ENCODE assay signal across 8 cellular contexts in the genomic region with DNA sequence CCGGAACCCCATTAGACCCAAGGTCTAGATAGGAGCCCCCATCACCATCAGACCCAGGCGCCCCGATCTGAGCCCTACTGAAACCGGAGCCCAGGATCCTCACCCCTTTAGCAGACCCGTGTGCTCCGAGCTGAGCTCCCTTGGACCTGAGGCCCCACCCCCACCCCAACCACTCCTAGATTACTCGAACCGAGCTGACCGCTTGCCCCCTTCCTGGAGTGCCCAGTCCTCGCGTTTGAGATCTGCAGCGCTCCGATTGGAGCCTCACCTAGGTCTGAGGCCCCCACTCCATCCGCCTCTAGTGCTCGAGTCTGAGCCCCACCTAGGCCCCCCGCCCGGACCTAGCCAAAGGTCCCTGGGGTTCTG. TPM values are rescaled to one million over a fixed set of nuclear protein-coding genes. Genes with fewer than 3 reads are reported as not detected.
DNase-seq lines count a peak whose midpoint lies in the region; ATAC-seq, FAIRE-seq and TF ChIP-seq lines count a peak whose summit lies in the region.
"Not testable (repeated sequence)": the region's sequence is repeated elsewhere in the genome, so short reads cannot be mapped to it uniquely, and the experiment has no call there.
"Had no signal": no experiment of that assay in that cellular context is flagged by ENCODE, and none has a peak within 500 bp of the region (broad histone marks: within the 10 kb centered on the region; RNA-seq: fewer than 3 reads in every experiment).

No MANE protein-coding gene starts in this region.

- not testable (repeated sequence) for H3K4me3 Mint-ChIP-seq in activated T-cell treated with anti-CD3 and anti-CD28 coated beads, Interleukin-2, amount 50 U/mL, for 72 hours

- H3K56ac ChIP-seq in IMR-90 (ENCODE audit: extremely low read depth, insufficient read depth, low read length), result not testable (repeated sequence)

- not testable (repeated sequence) for TF ChIP-seq POLR2A in A549 (IDR thresholded peaks at IDR 0.05; ENCODE audit: low read length); IMR-90 (IDR thresholded peaks at IDR 0.05; ENCODE audit: low read depth, low read length); HepG2 (IDR thresholded peaks at IDR 0.05; ENCODE audit: insufficient read depth in 1 of 2, low read depth in 2 of 2, low read length in 2 of 2)

- H4K5ac ChIP-seq in IMR-90 (ENCODE audit: low read depth, low read length), result not testable (repeated sequence)

- H3K4me1 Mint-ChIP-seq in activated T-cell treated with anti-CD3 and anti-CD28 coated beads, Interleukin-2, amount 50 U/mL, for 72 hours (ENCODE audit: low read depth), result not testable (repeated sequence)

- DNase-seq in A549 (ENCODE audit: low read depth in 1 of 2, low spot score in 1 of 2); IMR-90; activated T-cell treated with anti-CD3 and anti-CD28 coated beads, Interleukin-2, amount 50 U/mL, for 72 hours; foreskin keratinocyte; HepG2 (ENCODE audit: low spot score); sciatic nerve (ENCODE audit: low spot score): not testable (repeated sequence)

- not testable (repeated sequence) for TF ChIP-seq RAD21 in A549 (conservative IDR thresholded peaks at IDR 0.05 in 1 of 2, IDR thresholded peaks at IDR 0.05 in 1 of 2); IMR-90 (IDR thresholded peaks at IDR 0.05; ENCODE audit: low read length); HepG2 (CRISPR knock-in tag; IDR thresholded peaks at IDR 0.05)

- H3K79me1 ChIP-seq in IMR-90 (ENCODE audit: low read depth in 1 of 2, low read length in 2 of 2), result not testable (repeated sequence)

- WGBS in A549 (ENCODE audit: missing lambda C conversion rate), result no CpG with 5 or more reads among the region's 17 CpGs
- WGBS in IMR-90 (ENCODE audit: extremely low coverage in 2 of 2, insufficient read length in 1 of 2), 2 experiments, result no CpG with 5 or more reads among the region's 17 CpGs
- WGBS in HepG2 (ENCODE audit: low lambda C conversion rate), result no CpG with 5 or more reads among the region's 17 CpGs

- not testable (repeated sequence) for H3K79me2 ChIP-seq in HepG2 (ENCODE audit: insufficient read depth, low read length)

- not testable (repeated sequence) for H2AK9ac ChIP-seq in IMR-90 (replicated peaks; ENCODE audit: low read depth, low read length, poor library complexity)

- ATAC-seq in A549 (peak; percentile 44 to 69; a peak in 5 of 6 replicates), IMR-90 (ENCODE audit: low read depth) (peak; percentile 61), SK-N-SH treated with all-trans-retinoic acid at 6 μM for 48 hours (peak; percentile 62), foreskin keratinocyte (peak; percentile 35), sciatic nerve (peak; percentile 49)
- ATAC-seq in activated T-cell treated with anti-CD3 and anti-CD28 coated beads, Interleukin-2, amount 50 U/mL, for 72 hours (replicated peaks in 1 of 2), result peak; percentile 22 to 32
- not testable (repeated sequence) for ATAC-seq in HepG2

- H3K27ac ChIP-seq in A549; IMR-90 (ENCODE audit: insufficient read depth, low read length); foreskin keratinocyte; HepG2 (ENCODE audit: extremely low read length, insufficient read depth, low read length): not testable (repeated sequence)

- H2AK5ac ChIP-seq in IMR-90 (ENCODE audit: low read depth, low read length), result not testable (repeated sequence)

- not testable (repeated sequence) for H3K36me3 ChIP-seq in IMR-90 (ENCODE audit: control insufficient read depth, insufficient read depth, low read length); HepG2 (replicated peaks in 1 of 2; ENCODE audit: control insufficient read depth in 1 of 2, insufficient read depth in 2 of 2, low read length in 2 of 2)

- not testable (repeated sequence) for H4K91ac ChIP-seq in IMR-90 (ENCODE audit: insufficient read depth, low read depth, low read length)

- H2BK5ac ChIP-seq in IMR-90 (ENCODE audit: low read depth, low read length, poor library complexity, severe bottlenecking), result not testable (repeated sequence)

- not testable (repeated sequence) for H2BK15ac ChIP-seq in IMR-90 (ENCODE audit: low read depth, low read length)

- dilution Hi-C loops in IMR-90 (cut with HindIII; ENCODE audit: low sequenced_read_pairs, unreplicated experiment), result not testable (repeated sequence)

- not testable (repeated sequence) for H3K27me3 ChIP-seq in IMR-90 (ENCODE audit: control insufficient read depth, insufficient read depth, low read length); foreskin keratinocyte; HepG2 (ENCODE audit: control insufficient read depth in 1 of 2, insufficient read depth in 2 of 2, low read length in 2 of 2)

- CTCF ChIA-PET in A549 (lab: Yijun Ruan, JAX); IMR-90 (lab: Yijun Ruan, JAX); HepG2 (lab: Yijun Ruan, JAX; ENCODE audit: low intra/inter-chr PET ratio, low total read pairs): not testable (repeated sequence)

- H3K4me3 ChIP-seq in A549; IMR-90 (ENCODE audit: insufficient read depth, low read depth, low read length); HepG2 (replicated peaks in 1 of 3; ENCODE audit: insufficient read depth in 1 of 3, low read depth in 2 of 3, low read length in 3 of 3): not testable (repeated sequence)

- intact Hi-C loops in IMR-90 (cut with micrococcal nuclease); HepG2 (cut with micrococcal nuclease; ENCODE audit: unreplicated experiment); sciatic nerve (cut with DNase I): not testable (repeated sequence)

- BruUV-seq in IMR-90 (replicated peaks; lab: Mats Ljungman, UMichigan); HepG2 (replicated peaks; lab: Mats Ljungman, UMichigan): not testable (repeated sequence)

- not testable (repeated sequence) for H3K4me1 ChIP-seq in A549; IMR-90 (ENCODE audit: control insufficient read depth, insufficient read depth, low read length); foreskin keratinocyte; HepG2 (ENCODE audit: insufficient read depth, low read length)

- H2BK20ac ChIP-seq in IMR-90 (ENCODE audit: low read depth, low read length), result not testable (repeated sequence)

- H3K9me3 ChIP-seq in A549; IMR-90 (ENCODE audit: control insufficient read depth, insufficient read depth, low read length); HepG2 (ENCODE audit: low read length): not testable (repeated sequence)

- H2BK120ac ChIP-seq in IMR-90 (ENCODE audit: low read depth, low read length), result not testable (repeated sequence)

- H4K20me1 ChIP-seq in IMR-90 (ENCODE audit: insufficient read depth, low read length); HepG2 (ENCODE audit: insufficient read depth, low read length): not testable (repeated sequence)

- H3K18ac ChIP-seq in IMR-90 (ENCODE audit: low read depth, low read length), result not testable (repeated sequence)

- not testable (repeated sequence) for FAIRE-seq in A549 (lab: Jason Lieb, UNC)
- peak; percentile 62 for FAIRE-seq in HepG2 (lab: Jason Lieb, UNC)

- not testable (repeated sequence) for H4K8ac ChIP-seq in IMR-90 (ENCODE audit: low read depth in 2 of 2, low read length in 2 of 2)

- POLR2A ChIA-PET in A549 (lab: Yijun Ruan, JAX); IMR-90 (lab: Charles Lee; ENCODE audit: unreplicated experiment); HepG2 (lab: Yijun Ruan, JAX): not testable (repeated sequence)

- not testable (repeated sequence) for H3K14ac ChIP-seq in IMR-90 (replicated peaks; ENCODE audit: low read depth, low read length)

- H3K9me3 Mint-ChIP-seq in activated T-cell treated with anti-CD3 and anti-CD28 coated beads, Interleukin-2, amount 50 U/mL, for 72 hours, result not testable (repeated sequence)

- not testable (repeated sequence) for H3K9me1 ChIP-seq in IMR-90 (ENCODE audit: insufficient read depth, low read length)

- TF ChIP-seq EP300 in A549 (IDR thresholded peaks at IDR 0.05); HepG2 (IDR thresholded peaks at IDR 0.05; ENCODE audit: low read depth in 2 of 2, low read length in 2 of 2); HepG2 (CRISPR knock-in tag; IDR thresholded peaks at IDR 0.05; ENCODE audit: borderline replicate concordance): not testable (repeated sequence)

- H3K36me3 Mint-ChIP-seq in activated T-cell treated with anti-CD3 and anti-CD28 coated beads, Interleukin-2, amount 50 U/mL, for 72 hours (ENCODE audit: insufficient read depth in 2 of 2), result not testable (repeated sequence)

- H3K27me3 Mint-ChIP-seq in activated T-cell treated with anti-CD3 and anti-CD28 coated beads, Interleukin-2, amount 50 U/mL, for 72 hours (ENCODE audit: low read depth), result not testable (repeated sequence)

- not testable (repeated sequence) for H2AFZ ChIP-seq in IMR-90 (replicated peaks; ENCODE audit: low read length, poor library complexity); HepG2 (ENCODE audit: low read length)

- not testable (repeated sequence) for H3K27ac Mint-ChIP-seq in activated T-cell treated with anti-CD3 and anti-CD28 coated beads, Interleukin-2, amount 50 U/mL, for 72 hours

- not testable (repeated sequence) for H3K23ac ChIP-seq in IMR-90 (ENCODE audit: low read depth, low read length)

- in situ Hi-C loops in IMR-90 (cut with MboI; ENCODE audit: low sequenced_read_pairs); HepG2 (cut with HindIII; ENCODE audit: extremely low pct_ligation_motif_present, low pct_unique_long_range_greater_than_20kb): not testable (repeated sequence)

- H3K9ac ChIP-seq in IMR-90 (ENCODE audit: low read depth, low read length); HepG2 (ENCODE audit: insufficient read depth, low read depth, low read length): not testable (repeated sequence)

- not testable (repeated sequence) for H3K4me2 ChIP-seq in A549; IMR-90 (ENCODE audit: low read depth, low read length); HepG2 (ENCODE audit: low read depth, low read length)

- H3K4ac ChIP-seq in IMR-90 (ENCODE audit: low read depth, low read length), result not testable (repeated sequence)

- TF ChIP-seq CTCF in A549 (IDR thresholded peaks at IDR 0.05); IMR-90 (conservative IDR thresholded peaks at IDR 0.05; ENCODE audit: low read depth, low read length); foreskin keratinocyte (conservative IDR thresholded peaks at IDR 0.05); HepG2 (CRISPR knock-in tag; IDR thresholded peaks at IDR 0.05): not testable (repeated sequence)

RNA-seq across cellular contexts. Expression of a gene that starts 0.4 kb away (rescaled TPM):
- polyA plus RNA-seq in A549 (2011; rRNA removed), result 3.5 and 6.0 TPM in 2 replicates
- polyA plus RNA-seq in A549 (2012; cell fraction: cytosol; rRNA removed), result 4.0 and 4.3 TPM in 2 replicates
- 25.1 and 28.7 TPM in 2 replicates for polyA plus RNA-seq in A549 (2012; cell fraction: nucleus; rRNA removed)
- polyA plus RNA-seq in A549 (2017; fragmentation: RNase III; extraction: RNeasy Plus Mini Kit Qiagen cat#74134 plus additional on column Dnase treatment), result 11.6 to 14.9 TPM (median 11.7 TPM) in 3 replicates
- polyA minus RNA-seq in A549 (2011; rRNA and poly(A)+ RNA removed), result 1.1 and 5.6 TPM in 2 replicates
- total RNA-seq in IMR-90 (2012; rRNA removed), result 9.9 and 13.6 TPM in 2 replicates
- polyA plus RNA-seq in IMR-90 (2012; rRNA removed), result 49.1 and 51.7 TPM in 2 replicates
- polyA plus RNA-seq in IMR-90 (2012; cell fraction: cytosol; rRNA removed), result 35.8 and 49.5 TPM in 2 replicates
- polyA plus RNA-seq in IMR-90 (2012; cell fraction: nucleus; rRNA removed; ENCODE audit: low replicate concordance), result 249 and 374 TPM in 2 replicates
- under 1 TPM; 0.86 to 0.96 TPM for total RNA-seq in activated T-cell treated with anti-CD3 and anti-CD28 coated beads, Interleukin-2, amount 50 U/mL, for 72 hours
- 3.7 and 6.0 TPM in 2 replicates for total RNA-seq in foreskin keratinocyte
- polyA plus RNA-seq in foreskin keratinocyte, result 2.1 and 3.7 TPM in 2 replicates
- 13.8 and 35.0 TPM in 2 replicates for total RNA-seq in HepG2 (2016; rRNA removed; fragmentation: Illumina TruSeq; extraction: Trizol)
- 6.1 and 6.6 TPM in 2 replicates for total RNA-seq in HepG2 (2016; cell fraction: cytosol; rRNA removed; fragmentation: Illumina TruSeq; extraction: Trizol; ENCODE audit: low read depth)
- 12.5 and 39.1 TPM in 2 replicates for total RNA-seq in HepG2 (2016; cell fraction: insoluble cytoplasmic fraction; rRNA removed; fragmentation: Illumina TruSeq; extraction: Trizol)
- total RNA-seq in HepG2 (2016; cell fraction: membrane; rRNA removed; fragmentation: Illumina TruSeq; extraction: Trizol), result 4.4 and 9.1 TPM in 2 replicates
- 35.3 and 36.3 TPM in 2 replicates for total RNA-seq in HepG2 (2016; cell fraction: nucleus; rRNA removed; fragmentation: Illumina TruSeq; extraction: Trizol)
- polyA plus RNA-seq in HepG2 (2011; rRNA removed), result 21.6 and 32.1 TPM in 2 replicates
- 21.5 and 24.7 TPM in 2 replicates for polyA plus RNA-seq in HepG2 (2011; cell fraction: cytosol; rRNA removed)
- 112 and 138 TPM in 2 replicates for polyA plus RNA-seq in HepG2 (2011; cell fraction: nucleus; rRNA removed)
- 13.5 and 23.7 TPM in 2 replicates for polyA plus RNA-seq in HepG2 (2012)
- 2.0 and 3.5 TPM in 2 replicates for polyA plus RNA-seq in HepG2 (2016; cell fraction: cytosol; fragmentation: Illumina TruSeq; extraction: Trizol; ENCODE audit: low read depth)
- 15.6 and 19.7 TPM in 2 replicates for polyA plus RNA-seq in HepG2 (2016; cell fraction: insoluble cytoplasmic fraction; fragmentation: Illumina TruSeq; extraction: Trizol; ENCODE audit: low read depth)
- 3.2 TPM in 2 replicates for polyA plus RNA-seq in HepG2 (2016; cell fraction: membrane; fragmentation: Illumina TruSeq; extraction: Trizol; ENCODE audit: low read depth)
- polyA plus RNA-seq in HepG2 (2016; cell fraction: nucleus; fragmentation: Illumina TruSeq; extraction: Trizol; ENCODE audit: insufficient read depth, low read depth), result 171 and 175 TPM in 2 replicates
- 8.1 TPM in 1 of 2 replicates, not detected in the other for polyA minus RNA-seq in HepG2 (2011; rRNA and poly(A)+ RNA removed; ENCODE audit: low replicate concordance)
- 24.8 and 31.2 TPM in 2 replicates for polyA minus RNA-seq in HepG2 (2011; cell fraction: cytosol; rRNA and poly(A)+ RNA removed)
- 19.3 and 28.0 TPM in 2 replicates for polyA minus RNA-seq in HepG2 (2011; cell fraction: nucleus; rRNA and poly(A)+ RNA removed)
- 7.1 TPM for total RNA-seq in sciatic nerve
- total RNA-seq: GM12878 had no signal
- polyA plus RNA-seq: GM12878 had no signal
